ENCODE assay signal across 10 cellular contexts in genomic region chr7:90584420-90584819, GRCh38.
"Had no signal": no experiment of that assay in that cellular context is flagged by ENCODE, and none has a peak within 500 bp of the region (broad histone marks: within the 10 kb centered on the region; RNA-seq: fewer than 3 reads in every experiment).

No MANE protein-coding gene starts in this region.

- H3K27me3 Mint-ChIP-seq: IgD-negative memory B cell had no signal

- H3K9ac ChIP-seq: GM23248 had no signal

- H3K36me3 Mint-ChIP-seq: IgD-negative memory B cell had no signal

- DNase-seq: GM23248, GOT3, H7, HFFc6, KBM-7 had no signal

- ATAC-seq: HCT116, HepG2 had no signal

- H3K9me3 ChIP-seq: HAP-1 had no signal

- H3K36me3 ChIP-seq: HAP-1 had no signal

- H3K4me3 Mint-ChIP-seq: HFFc6, IgD-negative memory B cell had no signal

- H3K27ac Mint-ChIP-seq: HFFc6 had no signal

- H3K4me3 ChIP-seq: GM23248, HAP-1 had no signal

- H3K4me1 ChIP-seq: HAP-1 had no signal

- H2AFZ ChIP-seq: GM23248 had no signal

- H3K9me3 Mint-ChIP-seq: HFFc6 had no signal

- H3K27ac ChIP-seq: GM23248, HL-60 had no signal
